Comparison of ENCODE assay signal across 1 cellular context in the genomic region with DNA sequence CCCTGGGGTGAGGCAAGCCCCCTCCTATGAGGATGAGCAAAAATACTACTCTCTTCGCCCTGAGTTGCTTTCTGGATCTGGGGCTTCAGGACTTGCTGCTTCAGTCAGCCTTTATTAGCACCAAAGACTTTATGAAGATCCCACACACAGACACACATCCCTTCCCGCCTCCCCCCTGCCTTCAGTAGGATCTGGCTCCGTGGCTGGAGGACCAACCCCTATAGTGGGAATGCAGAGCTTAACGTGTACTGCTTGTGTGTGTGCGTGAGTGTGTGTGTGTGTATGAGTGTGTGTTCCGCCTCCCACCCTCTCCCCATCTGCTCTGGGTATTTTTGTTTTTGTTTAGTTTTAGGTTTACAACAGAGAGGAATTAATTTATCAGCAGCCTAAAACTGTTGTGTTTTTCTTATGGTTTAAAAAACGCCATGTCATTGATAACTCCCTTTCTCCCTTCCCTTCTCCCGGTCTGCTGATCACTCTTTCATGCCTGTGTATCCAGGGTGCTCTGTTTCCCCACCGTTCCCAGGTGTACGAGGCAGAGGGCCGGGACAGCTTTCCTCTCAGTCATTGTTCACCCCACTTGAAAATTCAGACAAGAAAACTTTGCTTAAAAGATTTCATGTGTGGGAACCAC.
TF ChIP-seq lines count a peak whose summit lies in the region.

No MANE protein-coding gene starts in this region.

TF ChIP-seq in GM23338, 12 proteins besides CTCF, POLR2A, EP300 and RAD21 (continued from another document):
- TF ChIP-seq, protein P1, sequence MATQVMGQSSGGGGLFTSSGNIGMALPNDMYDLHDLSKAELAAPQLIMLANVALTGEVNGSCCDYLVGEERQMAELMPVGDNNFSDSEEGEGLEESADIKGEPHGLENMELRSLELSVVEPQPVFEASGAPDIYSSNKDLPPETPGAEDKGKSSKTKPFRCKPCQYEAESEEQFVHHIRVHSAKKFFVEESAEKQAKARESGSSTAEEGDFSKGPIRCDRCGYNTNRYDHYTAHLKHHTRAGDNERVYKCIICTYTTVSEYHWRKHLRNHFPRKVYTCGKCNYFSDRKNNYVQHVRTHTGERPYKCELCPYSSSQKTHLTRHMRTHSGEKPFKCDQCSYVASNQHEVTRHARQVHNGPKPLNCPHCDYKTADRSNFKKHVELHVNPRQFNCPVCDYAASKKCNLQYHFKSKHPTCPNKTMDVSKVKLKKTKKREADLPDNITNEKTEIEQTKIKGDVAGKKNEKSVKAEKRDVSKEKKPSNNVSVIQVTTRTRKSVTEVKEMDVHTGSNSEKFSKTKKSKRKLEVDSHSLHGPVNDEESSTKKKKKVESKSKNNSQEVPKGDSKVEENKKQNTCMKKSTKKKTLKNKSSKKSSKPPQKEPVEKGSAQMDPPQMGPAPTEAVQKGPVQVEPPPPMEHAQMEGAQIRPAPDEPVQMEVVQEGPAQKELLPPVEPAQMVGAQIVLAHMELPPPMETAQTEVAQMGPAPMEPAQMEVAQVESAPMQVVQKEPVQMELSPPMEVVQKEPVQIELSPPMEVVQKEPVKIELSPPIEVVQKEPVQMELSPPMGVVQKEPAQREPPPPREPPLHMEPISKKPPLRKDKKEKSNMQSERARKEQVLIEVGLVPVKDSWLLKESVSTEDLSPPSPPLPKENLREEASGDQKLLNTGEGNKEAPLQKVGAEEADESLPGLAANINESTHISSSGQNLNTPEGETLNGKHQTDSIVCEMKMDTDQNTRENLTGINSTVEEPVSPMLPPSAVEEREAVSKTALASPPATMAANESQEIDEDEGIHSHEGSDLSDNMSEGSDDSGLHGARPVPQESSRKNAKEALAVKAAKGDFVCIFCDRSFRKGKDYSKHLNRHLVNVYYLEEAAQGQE (IDR thresholded peaks at IDR 0.05; ENCODE audit: unreplicated experiment): no peak
- no peak for TF ChIP-seq ZNF114 (CRISPR knock-in tag; IDR thresholded peaks at IDR 0.05)
- TF ChIP-seq EZH2phosphoT487 (IDR thresholded peaks at IDR 0.05; ENCODE audit: unreplicated experiment): no peak
- TF ChIP-seq CREB1 (CRISPR knock-in tag; IDR thresholded peaks at IDR 0.05; ENCODE audit: low read depth): no peak
- no peak for TF ChIP-seq POLR2AphosphoS5 (IDR thresholded peaks at IDR 0.05; ENCODE audit: low read depth)
- TF ChIP-seq JUNB (IDR thresholded peaks at IDR 0.05; ENCODE audit: unreplicated experiment): no peak
- no peak for TF ChIP-seq ZNF462 (CRISPR knock-in tag; IDR thresholded peaks at IDR 0.05)
- TF ChIP-seq NANOG (IDR thresholded peaks at IDR 0.05; ENCODE audit: borderline replicate concordance): no peak
- TF ChIP-seq, protein P2, sequence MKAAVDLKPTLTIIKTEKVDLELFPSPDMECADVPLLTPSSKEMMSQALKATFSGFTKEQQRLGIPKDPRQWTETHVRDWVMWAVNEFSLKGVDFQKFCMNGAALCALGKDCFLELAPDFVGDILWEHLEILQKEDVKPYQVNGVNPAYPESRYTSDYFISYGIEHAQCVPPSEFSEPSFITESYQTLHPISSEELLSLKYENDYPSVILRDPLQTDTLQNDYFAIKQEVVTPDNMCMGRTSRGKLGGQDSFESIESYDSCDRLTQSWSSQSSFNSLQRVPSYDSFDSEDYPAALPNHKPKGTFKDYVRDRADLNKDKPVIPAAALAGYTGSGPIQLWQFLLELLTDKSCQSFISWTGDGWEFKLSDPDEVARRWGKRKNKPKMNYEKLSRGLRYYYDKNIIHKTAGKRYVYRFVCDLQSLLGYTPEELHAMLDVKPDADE (IDR thresholded peaks at IDR 0.05): no peak
TF ChIP-seq in GM23338: peak in this region for 0.
